Comparison of ENCODE assay signal across 18 cellular contexts in genomic region chr10:65628777-65629176, GRCh38.
DNase-seq lines count a peak whose midpoint lies in the region; ATAC-seq and TF ChIP-seq lines count a peak whose summit lies in the region.
"Had no signal": no experiment of that assay in that cellular context is flagged by ENCODE, and none has a peak within 500 bp of the region (broad histone marks: within the 10 kb centered on the region; RNA-seq: fewer than 3 reads in every experiment).

No MANE protein-coding gene starts in this region.

- no peak overlapping the region for H2BK5ac ChIP-seq in IMR-90 (ENCODE audit: low read depth, low read length, poor library complexity, severe bottlenecking)

- peaks cover 4 to 6% of the 10 kb centered on the region in 2 donors for H3K9me3 Mint-ChIP-seq in stimulated activated naive B cell treated with anti-CD40 and anti-IgM and Interleukin-4, amounts not matched to agents 10 μg/mL and 1 μg/mL and 100 μg/mL, for 72 hours

- no peak for TF ChIP-seq POLR2A in IMR-90 (IDR thresholded peaks at IDR 0.05; ENCODE audit: low read depth, low read length)

- no peaks in the 10 kb centered on the region for H3K27me3 Mint-ChIP-seq in stimulated activated naive B cell treated with anti-CD40 and anti-IgM and Interleukin-4, amounts not matched to agents 10 μg/mL and 1 μg/mL and 100 μg/mL, for 72 hours
- H3K27me3 Mint-ChIP-seq: CD4-positive, alpha-beta T cell; IgD-negative memory B cell had no signal

- H4K8ac ChIP-seq in IMR-90 (ENCODE audit: low read depth in 2 of 2, low read length in 2 of 2), result no peak overlapping the region

- no peak overlapping the region for H3K9ac ChIP-seq in IMR-90 (ENCODE audit: low read depth, low read length)
- H3K9ac ChIP-seq: GM23248 had no signal

- no peaks in the 10 kb centered on the region for H3K4me1 ChIP-seq in IMR-90 (ENCODE audit: control insufficient read depth, insufficient read depth, low read length)
- H3K4me1 ChIP-seq: Caco-2 had no signal

- H3K36me3 ChIP-seq in IMR-90 (ENCODE audit: control insufficient read depth, insufficient read depth, low read length), result no peaks in the 10 kb centered on the region

- DNase-seq in EH (ENCODE audit: low read depth), result peak; percentile 0
- no peak for DNase-seq in IMR-90
- DNase-seq in foreskin melanocyte, result peak; percentile 26
- no peak for DNase-seq in GM10248 (ENCODE audit: extremely low spot score)
- no peak for DNase-seq in NCI-H1105 (lab: John Stamatoyannopoulos, UW)
- DNase-seq in stimulated activated naive B cell treated with anti-CD40 and anti-IgM and Interleukin-4, amounts not matched to agents 10 μg/mL and 1 μg/mL and 100 μg/mL, for 72 hours, result no peak
- DNase-seq: ACHN; AML-193; Caco-2; CD4-positive, alpha-beta T cell; GF-D8; GM23248; HCEC 1CT; HFFc6; KG1 had no signal

- H3K9me3 ChIP-seq in IMR-90 (ENCODE audit: control insufficient read depth, insufficient read depth, low read length), result peaks cover 3% of the 10 kb centered on the region; the same call in 1 of the 2 replicates

- intact Hi-C loops in IMR-90 (cut with micrococcal nuclease), result no loop called here

- no peak overlapping the region for H2AFZ ChIP-seq in IMR-90 (replicated peaks; ENCODE audit: low read length, poor library complexity)
- H2AFZ ChIP-seq: GM23248 had no signal

- H2AK5ac ChIP-seq in IMR-90 (ENCODE audit: low read depth, low read length), result no peak overlapping the region

- no CpG with 5 or more reads among the region's 2 CpGs for WGBS in IMR-90 (ENCODE audit: extremely low coverage in 2 of 2, insufficient read length in 1 of 2), 2 experiments

- no peak overlapping the region for H2BK15ac ChIP-seq in IMR-90 (ENCODE audit: low read depth, low read length)

- no peak overlapping the region for H3K27ac ChIP-seq in IMR-90 (ENCODE audit: insufficient read depth, low read length)
- H3K27ac ChIP-seq: C4-2B, GM23248, HL-60 had no signal

- no peak overlapping the region for H3K27ac Mint-ChIP-seq in stimulated activated naive B cell treated with anti-CD40 and anti-IgM and Interleukin-4, amounts not matched to agents 10 μg/mL and 1 μg/mL and 100 μg/mL, for 72 hours
- H3K27ac Mint-ChIP-seq: CD4-positive, alpha-beta T cell; HFFc6; IgD-negative memory B cell had no signal

- no peaks in the 10 kb centered on the region for H3K9me1 ChIP-seq in IMR-90 (ENCODE audit: insufficient read depth, low read length)

- H3K27me3 ChIP-seq in IMR-90 (ENCODE audit: control insufficient read depth, insufficient read depth, low read length), result no peaks in the 10 kb centered on the region

- no peaks in the 10 kb centered on the region for H3K79me1 ChIP-seq in IMR-90 (ENCODE audit: low read depth in 1 of 2, low read length in 2 of 2)

- no peak for TF ChIP-seq CTCF in IMR-90 (conservative IDR thresholded peaks at IDR 0.05; ENCODE audit: low read depth, low read length)
- no peak for TF ChIP-seq CTCF in GM10248 (IDR thresholded peaks at IDR 0.05; ENCODE audit: control extremely low read depth, extremely low read depth, low read depth, missing control alignments)

- no peaks in the 10 kb centered on the region for H4K20me1 ChIP-seq in IMR-90 (ENCODE audit: insufficient read depth, low read length)

- H3K56ac ChIP-seq in IMR-90 (ENCODE audit: extremely low read depth, insufficient read depth, low read length), result no peak overlapping the region

- no TSS peak for BruUV-seq in IMR-90 (replicated peaks; lab: Mats Ljungman, UMichigan)

- no peak overlapping the region for H2AK9ac ChIP-seq in IMR-90 (replicated peaks; ENCODE audit: low read depth, low read length, poor library complexity)

- H3K23ac ChIP-seq in IMR-90 (ENCODE audit: low read depth, low read length), result no peak overlapping the region

- H3K14ac ChIP-seq in IMR-90 (replicated peaks; ENCODE audit: low read depth, low read length), result no peak overlapping the region

- TF ChIP-seq RAD21 in IMR-90 (IDR thresholded peaks at IDR 0.05; ENCODE audit: low read length), result no peak

- in situ Hi-C loops in IMR-90 (cut with MboI; ENCODE audit: low sequenced_read_pairs), result no loop called here

- no peak overlapping the region for H4K91ac ChIP-seq in IMR-90 (ENCODE audit: insufficient read depth, low read depth, low read length)

- H3K36me3 Mint-ChIP-seq in stimulated activated naive B cell treated with anti-CD40 and anti-IgM and Interleukin-4, amounts not matched to agents 10 μg/mL and 1 μg/mL and 100 μg/mL, for 72 hours, result no peaks in the 10 kb centered on the region
- H3K36me3 Mint-ChIP-seq: IgD-negative memory B cell had no signal

- no peak overlapping the region for H2BK120ac ChIP-seq in IMR-90 (ENCODE audit: low read depth, low read length)

- no peak overlapping the region for H3K4ac ChIP-seq in IMR-90 (ENCODE audit: low read depth, low read length)

- H3K18ac ChIP-seq in IMR-90 (ENCODE audit: low read depth, low read length), result no peak overlapping the region

- POLR2A ChIA-PET in IMR-90 (lab: Charles Lee; ENCODE audit: unreplicated experiment), result no interaction called here
- POLR2A ChIA-PET in GM10248 (lab: Yijun Ruan, JAX), result no interaction called here

- H3K4me3 ChIP-seq in IMR-90 (ENCODE audit: insufficient read depth, low read depth, low read length), result no peak overlapping the region
- H3K4me3 ChIP-seq: GM23248 had no signal

- no peak overlapping the region for H3K4me2 ChIP-seq in IMR-90 (ENCODE audit: low read depth, low read length)

- H2BK20ac ChIP-seq in IMR-90 (ENCODE audit: low read depth, low read length), result no peak overlapping the region

- dilution Hi-C loops in IMR-90 (cut with HindIII; ENCODE audit: low sequenced_read_pairs, unreplicated experiment), result no loop called here

- no peak overlapping the region for H3K4me3 Mint-ChIP-seq in stimulated activated naive B cell treated with anti-CD40 and anti-IgM and Interleukin-4, amounts not matched to agents 10 μg/mL and 1 μg/mL and 100 μg/mL, for 72 hours
- H3K4me3 Mint-ChIP-seq: CD4-positive, alpha-beta T cell; HFFc6; IgD-negative memory B cell had no signal

- H3K4me1 Mint-ChIP-seq in stimulated activated naive B cell treated with anti-CD40 and anti-IgM and Interleukin-4, amounts not matched to agents 10 μg/mL and 1 μg/mL and 100 μg/mL, for 72 hours, result no peaks in the 10 kb centered on the region
- H3K4me1 Mint-ChIP-seq: IgD-negative memory B cell had no signal

- no peak overlapping the region for H4K5ac ChIP-seq in IMR-90 (ENCODE audit: low read depth, low read length)

- ATAC-seq in IMR-90 (ENCODE audit: low read depth), result no peak
- ATAC-seq in stimulated activated naive B cell treated with anti-CD40 and anti-IgM and Interleukin-4, amounts not matched to agents 10 μg/mL and 1 μg/mL and 100 μg/mL, for 72 hours (replicated peaks), result no peak

- CTCF ChIA-PET in IMR-90 (lab: Yijun Ruan, JAX) (no interaction called here), GM10248 (lab: Yijun Ruan, JAX) (interaction anchor here (1.0 kb wide), 1 partner anchor 13 kb away, joined by 3 read pairs; no protein-coding TSS in a partner anchor)

TF ChIP-seq in IMR-90, 13 proteins besides CTCF, POLR2A, EP300 and RAD21:
- TF ChIP-seq MAFK (IDR thresholded peaks at IDR 0.05; ENCODE audit: low read depth, low read length) (peak; percentile 47), ELK1 (IDR thresholded peaks at IDR 0.05; ENCODE audit: borderline replicate concordance, low read depth, low read length) (no peak)
TF ChIP-seq in IMR-90: peak in this region for 1.

Comparison
In these comparisons a context has a peak if more than half of its experiments do, and no peak if none do; other contexts are left out.
1. DNase-seq: peak in EH (single experiment) and foreskin melanocyte (single experiment); none in IMR-90 (single experiment), GM10248 (single experiment), NCI-H1105 (single experiment) and stimulated activated naive B cell treated with anti-CD40 and anti-IgM and Interleukin-4, amounts not matched to agents 10 μg/mL and 1 μg/mL and 100 μg/mL, for 72 hours (single experiment).